In the genomic region with DNA sequence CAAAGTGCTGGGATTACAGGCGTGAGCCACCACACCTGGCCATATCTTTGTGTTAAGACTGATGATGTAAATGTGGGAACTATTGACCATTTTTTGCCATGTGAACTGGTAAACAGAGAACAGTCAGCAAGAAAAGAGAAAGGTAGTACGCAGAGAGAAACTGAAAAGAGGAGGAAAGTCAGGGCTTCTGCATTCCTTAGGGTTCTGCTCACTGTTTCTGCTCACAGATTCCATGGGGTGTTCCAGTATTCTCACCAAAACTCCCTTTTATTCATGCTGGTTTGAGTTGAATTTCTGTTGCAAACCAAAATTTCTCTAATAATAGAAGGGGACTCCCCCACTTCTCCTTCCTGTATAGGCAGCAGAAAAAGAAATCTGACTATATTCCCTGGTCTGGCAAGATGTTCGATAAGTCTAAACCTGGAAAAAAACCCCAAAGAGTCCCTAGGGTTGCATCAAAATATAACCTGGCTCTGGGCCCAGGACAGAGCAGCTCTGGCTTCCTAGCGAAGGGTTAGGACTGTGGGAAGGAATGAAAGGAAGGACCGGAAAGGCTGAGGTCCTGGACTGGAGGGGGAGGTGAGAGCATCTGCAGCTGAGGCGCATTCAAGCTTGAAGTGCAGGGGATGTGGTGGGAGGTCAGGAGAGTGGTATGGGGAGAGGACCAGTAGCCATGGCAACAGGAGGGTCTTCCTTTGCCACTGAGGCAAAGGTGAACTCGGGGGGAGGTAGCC, we compare ENCODE assay signal across 12 cellular contexts. TPM values are rescaled to one million over a fixed set of nuclear protein-coding genes. Genes with fewer than 3 reads are reported as not detected.
DNase-seq lines count a peak whose midpoint lies in the region; ATAC-seq, FAIRE-seq and TF ChIP-seq lines count a peak whose summit lies in the region.
"Had no signal": no experiment of that assay in that cellular context is flagged by ENCODE, and none has a peak within 500 bp of the region (broad histone marks: within the 10 kb centered on the region; RNA-seq: fewer than 3 reads in every experiment).

No MANE protein-coding gene starts in this region.

- H3K18ac ChIP-seq in H9 (ENCODE audit: insufficient read length, low read depth, low read length): no peak overlapping the region

- H3K79me1 ChIP-seq in H9 (ENCODE audit: insufficient read depth, low read depth, low read length, poor library complexity, severe bottlenecking): no peaks in the 10 kb centered on the region

- H4K20me1 ChIP-seq in H9 (ENCODE audit: control insufficient read depth, insufficient read depth, insufficient read length): no peaks in the 10 kb centered on the region

- no peak overlapping the region for H2AK5ac ChIP-seq in H9 (ENCODE audit: insufficient read length, low read length)

- no peak overlapping the region for H2BK120ac ChIP-seq in H9 (ENCODE audit: low read depth, low read length, poor library complexity, severe bottlenecking)

- no peaks in the 10 kb centered on the region for H3K79me2 ChIP-seq in H9 (ENCODE audit: insufficient read depth, low read length)

- H3K27me3 Mint-ChIP-seq in H9 (ENCODE audit: low read depth): peaks cover 6% of the 10 kb centered on the region

- peaks cover 0 to 9% (median 0%) of the 10 kb centered on the region in 3 experiments; a peak in 2 of 7 replicates for H3K36me3 Mint-ChIP-seq in H9 (ENCODE audit: insufficient read depth in 1 of 3, low read depth in 3 of 3)

- H3K14ac ChIP-seq in H9 (ENCODE audit: insufficient read depth, low read length): no peak overlapping the region

- H3K4me2 ChIP-seq in H9 (ENCODE audit: insufficient read depth, insufficient read length, low read length): no peak overlapping the region

- H3K4me3 ChIP-seq in fibroblast of the aortic adventitia (ENCODE audit: low read depth, low read length): no peak overlapping the region

- H2BK5ac ChIP-seq in H9 (ENCODE audit: insufficient read length, low read length): no peak overlapping the region

- H2AFZ ChIP-seq in H9 (ENCODE audit: low read length): no peak overlapping the region

- DNase-seq in GM12892 (ENCODE audit: insufficient read length) (no peak), fibroblast of the aortic adventitia (ENCODE audit: low read depth) (peak; percentile 43), NCI-H446 (lab: John Stamatoyannopoulos, UW) (no peak), LoVo (ENCODE audit: low spot score) (no peak), H9 (no peak), left lobe of liver (ENCODE audit: low spot score) (no peak)
- DNase-seq: activated naive CD8-positive, alpha-beta T cell treated with anti-CD3 and anti-CD28 coated beads, Interleukin-2, amount 10 ng/mL, durations not matched to agents 7 days and 5 days; left colon; NCI-H774 had no signal

- H3K4me1 Mint-ChIP-seq in H9: peaks cover 24 to 26% of the 10 kb centered on the region in 2 experiments

- no peak overlapping the region for H2BK20ac ChIP-seq in H9 (ENCODE audit: low read depth, low read length, poor library complexity, severe bottlenecking)

- no peak overlapping the region for H4K5ac ChIP-seq in H9 (ENCODE audit: insufficient read length, low read depth, low read length)

- TF ChIP-seq POLR2A in GM12892 (IDR thresholded peaks at IDR 0.05; ENCODE audit: low read depth, low read length): peak; percentile 27; the same call in 1 of the 2 replicates

- peak; percentile 44 for ATAC-seq in GM21360 (IDR thresholded peaks at IDR 0.05; ENCODE audit: unreplicated experiment)
- ATAC-seq in HG03280 (IDR thresholded peaks at IDR 0.05; ENCODE audit: unreplicated experiment): peak; percentile 56
- ATAC-seq in left lobe of liver: no peak
- ATAC-seq: left colon had no signal

- peaks cover 5 to 9% of the 10 kb centered on the region in 2 experiments; a peak in 4 of 5 replicates for H3K9me3 Mint-ChIP-seq in H9

- no peak overlapping the region for H3K23ac ChIP-seq in H9 (ENCODE audit: insufficient read length, low read depth, low read length)

- no peak overlapping the region for H2BK12ac ChIP-seq in H9 (ENCODE audit: insufficient read length, low read depth, low read length)

- H3K27me3 ChIP-seq in H9 (ENCODE audit: insufficient read depth, low read length): no peaks in the 10 kb centered on the region

- TF ChIP-seq CTCF in fibroblast of the aortic adventitia (IDR thresholded peaks at IDR 0.05; ENCODE audit: insufficient read depth, low read length) (no peak), H9 (conservative IDR thresholded peaks at IDR 0.05) (no peak)

- no peak overlapping the region for H2BK15ac ChIP-seq in H9 (ENCODE audit: low read depth, low read length)

- H3K9me3 ChIP-seq in H9 (ENCODE audit: control insufficient read depth, low read depth, low read length): no peaks in the 10 kb centered on the region

- no peak overlapping the region for H3K56ac ChIP-seq in H9 (ENCODE audit: insufficient read length, low read depth, low read length)

- no peaks in the 10 kb centered on the region for H3K23me2 ChIP-seq in H9 (ENCODE audit: insufficient read length, low read depth, low read length, poor library complexity, severe bottlenecking)

- no peak overlapping the region for H3K4me3 Mint-ChIP-seq in H9
- H3K4me3 Mint-ChIP-seq: activated naive CD8-positive, alpha-beta T cell treated with anti-CD3 and anti-CD28 coated beads, Interleukin-2, amount 10 ng/mL, durations not matched to agents 7 days and 5 days had no signal

- no peak overlapping the region for H4K8ac ChIP-seq in H9 (replicated peaks; ENCODE audit: insufficient read length, low read depth, low read length)

- peak; percentile 95 for FAIRE-seq in GM12892 (lab: Jason Lieb, UNC)

- H3K4ac ChIP-seq in H9 (ENCODE audit: low read depth, low read length): no peak overlapping the region

- no peak overlapping the region for H3K27ac ChIP-seq in H9 (ENCODE audit: insufficient read length, low read depth, low read length)

- H4K91ac ChIP-seq in H9 (ENCODE audit: insufficient read length, low read depth, low read length): no peak overlapping the region

- H3K9ac ChIP-seq in H9 (ENCODE audit: extremely low read depth, insufficient read length, low read length): no peak overlapping the region

- no CpG with 5 or more reads among the region's 7 CpGs for WGBS in H9 (ENCODE audit: extremely low coverage, insufficient read length, low lambda C conversion rate)

- H3K4me1 ChIP-seq in H9 (ENCODE audit: insufficient read depth, low read length): no peaks in the 10 kb centered on the region; the same call in 1 of the 2 replicates

- H3T11ph ChIP-seq in H9 (ENCODE audit: low read length): no peak overlapping the region

- H3K27ac Mint-ChIP-seq in H9: no peak overlapping the region
- H3K27ac Mint-ChIP-seq: activated naive CD8-positive, alpha-beta T cell treated with anti-CD3 and anti-CD28 coated beads, Interleukin-2, amount 10 ng/mL, durations not matched to agents 7 days and 5 days had no signal

RNA-seq across cellular contexts. Expression of a gene that starts 18.8 kb away (rescaled TPM):
- 41.1 TPM for polyA plus RNA-seq in GM12892 (2012; ENCODE audit: missing spikeins)
- 2.3 and 2.5 TPM in 2 replicates for total RNA-seq in fibroblast of the aortic adventitia (ENCODE audit: low replicate concordance)
- total RNA-seq in H9 (2021): 6.8 and 6.9 TPM in 2 replicates
- total RNA-seq in left lobe of liver: 0.15 TPM
- total RNA-seq: renal cortical epithelial cell had no signal

RNA-seq across cellular contexts. Expression of a gene that starts 33.9 kb away (rescaled TPM):
- 5.6 TPM for polyA plus RNA-seq in GM12892 (2012; ENCODE audit: missing spikeins)
- total RNA-seq in fibroblast of the aortic adventitia (ENCODE audit: low replicate concordance): 9.5 and 12.3 TPM in 2 replicates
- 0.57 and 0.63 TPM in 2 replicates for total RNA-seq in H9 (2021)
- total RNA-seq in left lobe of liver: 2.2 TPM
